Comparison of ENCODE assay signal across 8 cellular contexts in genomic region chr5:151051066-151051930, GRCh38. TPM values are rescaled to one million over a fixed set of nuclear protein-coding genes. Genes with fewer than 3 reads are reported as not detected.
DNase-seq lines count a peak whose midpoint lies in the region; ATAC-seq, FAIRE-seq and TF ChIP-seq lines count a peak whose summit lies in the region.

No MANE protein-coding gene starts in this region.

- peaks cover 14% of the 10 kb centered on the region for H3K4me1 Mint-ChIP-seq in activated CD8-positive, alpha-beta memory T cell treated with anti-CD3 and anti-CD28 coated beads, Interleukin-2, amount 10 ng/mL, durations not matched to agents 7 days and 5 days

- H3K27me3 ChIP-seq in endothelial cell of umbilical vein (ENCODE audit: control insufficient read depth in 2 of 2, insufficient read depth in 2 of 2, low read length in 2 of 2): no peaks in the 10 kb centered on the region

- ATAC-seq in A549: peak; percentile 79 to 92
- ATAC-seq in GM18505 (IDR thresholded peaks at IDR 0.05; ENCODE audit: unreplicated experiment): peak; percentile 71
- ATAC-seq in HG03039 (IDR thresholded peaks at IDR 0.05; ENCODE audit: unreplicated experiment): peak; percentile 62
- ATAC-seq in activated CD8-positive, alpha-beta memory T cell treated with anti-CD3 and anti-CD28 coated beads, Interleukin-2, amount 10 ng/mL, durations not matched to agents 7 days and 5 days: peak; percentile 89

- H3K4me1 ChIP-seq in A549 (peaks cover 12% of the 10 kb centered on the region), endothelial cell of umbilical vein (ENCODE audit: control insufficient read depth, extremely low read depth, insufficient read depth, low read length) (no peaks in the 10 kb centered on the region)

- no peaks in the 10 kb centered on the region for H3K9me3 ChIP-seq in A549
- no peaks in the 10 kb centered on the region for H3K9me3 ChIP-seq in endothelial cell of umbilical vein (replicated peaks; ENCODE audit: control insufficient read depth, insufficient read depth, low read length)

- H3K9me3 Mint-ChIP-seq in activated CD8-positive, alpha-beta memory T cell treated with anti-CD3 and anti-CD28 coated beads, Interleukin-2, amount 10 ng/mL, durations not matched to agents 7 days and 5 days (ENCODE audit: low read depth): no peaks in the 10 kb centered on the region

- no peak overlapping the region for H2AFZ ChIP-seq in endothelial cell of umbilical vein (ENCODE audit: low read depth, low read length)

- no peak overlapping the region for H3K4me2 ChIP-seq in A549
- no peak overlapping the region for H3K4me2 ChIP-seq in endothelial cell of umbilical vein (ENCODE audit: insufficient read depth, low read length)

- no peak overlapping the region for H3K4me3 Mint-ChIP-seq in activated CD8-positive, alpha-beta memory T cell treated with anti-CD3 and anti-CD28 coated beads, Interleukin-2, amount 10 ng/mL, durations not matched to agents 7 days and 5 days

- H3K79me2 ChIP-seq in endothelial cell of umbilical vein (ENCODE audit: control insufficient read depth, insufficient read depth, low read length): no peaks in the 10 kb centered on the region

- FAIRE-seq in A549 (lab: Jason Lieb, UNC) (peak; percentile 95), endothelial cell of umbilical vein (lab: Jason Lieb, UNC) (peak; percentile 91)

- H3K27ac ChIP-seq in A549 (peak overlapping the region; percentile 29 to 33; a peak in 3 of 6 replicates), endothelial cell of umbilical vein (ENCODE audit: insufficient read depth, low read depth, low read length) (no peak overlapping the region)

- no peaks in the 10 kb centered on the region for H3K9me1 ChIP-seq in endothelial cell of umbilical vein (replicated peaks; ENCODE audit: control insufficient read depth, extremely low read depth, insufficient read depth, low read length)

- TF ChIP-seq CTCF in A549 (IDR thresholded peaks at IDR 0.05) (peak; percentile 92), endothelial cell of umbilical vein (IDR thresholded peaks at IDR 0.05; ENCODE audit: extremely low read depth in 1 of 2, insufficient read depth in 1 of 2, low read depth in 1 of 2, low read length in 2 of 2) (peak; percentile 86 to 91)

- no peak overlapping the region for H3K4me3 ChIP-seq in A549
- no peak overlapping the region for H3K4me3 ChIP-seq in endothelial cell of umbilical vein (replicated peaks in 1 of 3; ENCODE audit: insufficient read depth in 1 of 3, low read depth in 1 of 3, low read length in 3 of 3)

- intact Hi-C loops in endothelial cell of umbilical vein (cut with micrococcal nuclease): loop anchor here (1.0 to 5.0 kb wide), 5 partner anchors 46 to 188 kb away; partner anchors contain the start of gene ANXA6

- H3K9ac ChIP-seq in endothelial cell of umbilical vein (replicated peaks; ENCODE audit: extremely low read depth, insufficient read depth, low read length): no peak overlapping the region

- H3K36me3 Mint-ChIP-seq in activated CD8-positive, alpha-beta memory T cell treated with anti-CD3 and anti-CD28 coated beads, Interleukin-2, amount 10 ng/mL, durations not matched to agents 7 days and 5 days: peaks cover 21% of the 10 kb centered on the region

- no peaks in the 10 kb centered on the region for H4K20me1 ChIP-seq in endothelial cell of umbilical vein (replicated peaks; ENCODE audit: control insufficient read depth, extremely low read depth, insufficient read depth, low read length)

- TF ChIP-seq EP300 in A549 (IDR thresholded peaks at IDR 0.05): no peak

- 41% methylated on average over 6 of the region's 6 CpGs for WGBS in A549 (ENCODE audit: missing lambda C conversion rate)

- no peaks in the 10 kb centered on the region for H3K27me3 Mint-ChIP-seq in activated CD8-positive, alpha-beta memory T cell treated with anti-CD3 and anti-CD28 coated beads, Interleukin-2, amount 10 ng/mL, durations not matched to agents 7 days and 5 days

- peak; percentile 93 to 97 for TF ChIP-seq RAD21 in A549 (conservative IDR thresholded peaks at IDR 0.05 in 1 of 2, IDR thresholded peaks at IDR 0.05 in 1 of 2)

- dilution Hi-C loops in endothelial cell of umbilical vein (cut with MboI; ENCODE audit: extremely low pct_ligation_motif_present, low sequenced_read_pairs): no loop called here

- TF ChIP-seq POLR2A in A549 (IDR thresholded peaks at IDR 0.05; ENCODE audit: low read length) (no peak), GM18505 (IDR thresholded peaks at IDR 0.05; ENCODE audit: borderline replicate concordance, extremely low read depth, insufficient read depth, insufficient read length) (no peak), endothelial cell of umbilical vein (IDR thresholded peaks at IDR 0.05; ENCODE audit: low read depth, low read length) (no peak)

- CTCF ChIA-PET in A549 (lab: Yijun Ruan, JAX) (interaction anchor here (0.6 to 13.9 kb wide), 35 partner anchors 15 to 699 kb away, joined by 3 to 704 read pairs (median 6); partner anchors contain the start of genes ANXA6 and TNIP1), endothelial cell of umbilical vein (lab: Charles Lee) (interaction anchor here (0.6 to 9.9 kb wide), 42 partner anchors 10 to 601 kb away, joined by 3 to 679 read pairs (median 6); partner anchors contain the start of genes ANXA6, CCDC69, GM2A and GPX3)
- CTCF ChIA-PET in activated CD8-positive, alpha-beta memory T cell treated with anti-CD3 and anti-CD28 coated beads, Interleukin-2, amount 10 ng/mL, durations not matched to agents 7 days and 5 days (lab: Charles Lee): interaction anchor here (0.6 to 7.3 kb wide), 37 partner anchors 10 to 650 kb away, joined by 3 to 182 read pairs (median 5); partner anchors contain the start of genes ANXA6, GM2A and TNIP1

- no TSS peak for BruUV-seq in endothelial cell of umbilical vein (replicated peaks; lab: Mats Ljungman, UMichigan)

- H3K27ac Mint-ChIP-seq in activated CD8-positive, alpha-beta memory T cell treated with anti-CD3 and anti-CD28 coated beads, Interleukin-2, amount 10 ng/mL, durations not matched to agents 7 days and 5 days: peak overlapping the region; percentile 9

- peaks cover 8 to 54% of the 10 kb centered on the region in 2 experiments for H3K36me3 ChIP-seq in endothelial cell of umbilical vein (ENCODE audit: control insufficient read depth in 2 of 2, extremely low read depth in 1 of 2, insufficient read depth in 2 of 2, low read length in 2 of 2)

- peak; percentile 83 to 85 for DNase-seq in A549 (ENCODE audit: low read depth in 1 of 2, low spot score in 1 of 2)
- peak; percentile 72 to 88 for DNase-seq in NOMO-1 (lab: John Stamatoyannopoulos, UW; ENCODE audit: unreplicated experiment in 2 of 2)
- peak; percentile 85 for DNase-seq in activated CD8-positive, alpha-beta memory T cell treated with anti-CD3 and anti-CD28 coated beads, Interleukin-2, amount 10 ng/mL, durations not matched to agents 7 days and 5 days
- DNase-seq in endothelial cell of umbilical vein (ENCODE audit: low read depth, low spot score): peak; percentile 81
- peak; percentile 86 for DNase-seq in mucosa of gallbladder (ENCODE audit: low spot score)
- peak; percentile 60 for DNase-seq in stimulated activated CD8-positive, alpha-beta memory T cell treated with anti-CD3 and anti-CD28 coated beads, Interleukin-7, amount 100 ng/mL, for 24 hours (ENCODE audit: low read depth)

- POLR2A ChIA-PET in A549 (lab: Yijun Ruan, JAX): interaction anchor here (1.0 to 1.5 kb wide), 3 partner anchors 30 to 64 kb away, joined by 3 to 8 read pairs (median 6); partner anchors contain the start of gene TNIP1
- POLR2A ChIA-PET in endothelial cell of umbilical vein (lab: Charles Lee): interaction anchor here (0.6 to 1.0 kb wide), 2 partner anchors 50 to 64 kb away, joined by 3 to 5 read pairs; no protein-coding TSS in a partner anchor

TF ChIP-seq in A549, 52 proteins besides CTCF, POLR2A, EP300 and RAD21 (continues in another document):
- TF ChIP-seq CHD4 (IDR thresholded peaks at IDR 0.05; ENCODE audit: borderline replicate concordance): no peak

RNA-seq across cellular contexts. Expression of gene TNIP1, which starts 29.5 kb away (rescaled TPM):
- 43.4 and 48.4 TPM in 2 replicates for polyA plus RNA-seq in A549 (2011; rRNA removed)
- 52.4 and 56.8 TPM in 2 replicates for polyA plus RNA-seq in A549 (2012; cell fraction: cytosol; rRNA removed)
- polyA plus RNA-seq in A549 (2012; cell fraction: nucleus; rRNA removed): 55.4 and 64.7 TPM in 2 replicates
- polyA plus RNA-seq in A549 (2017; fragmentation: RNase III; extraction: RNeasy Plus Mini Kit Qiagen cat#74134 plus additional on column Dnase treatment): 53.4 to 68.2 TPM (median 55.8 TPM) in 3 replicates
- polyA minus RNA-seq in A549 (2011; rRNA and poly(A)+ RNA removed): 77.5 and 77.6 TPM in 2 replicates
- 100 to 1,000 TPM; 136 to 201 TPM for total RNA-seq in activated CD8-positive, alpha-beta memory T cell treated with anti-CD3 and anti-CD28 coated beads, Interleukin-2, amount 10 ng/mL, durations not matched to agents 7 days and 5 days
- total RNA-seq in endothelial cell of umbilical vein: 87.0 and 96.8 TPM in 2 replicates
- polyA plus RNA-seq in endothelial cell of umbilical vein: 37.2 and 43.0 TPM in 2 replicates
- polyA plus RNA-seq in endothelial cell of umbilical vein (2011; cell fraction: cytosol; rRNA removed): 56.0 and 62.7 TPM in 2 replicates
- polyA plus RNA-seq in endothelial cell of umbilical vein (2011; cell fraction: nucleus; rRNA removed): 48.3 and 53.2 TPM in 2 replicates
- polyA plus RNA-seq in endothelial cell of umbilical vein (2012): 50.7 and 56.8 TPM in 2 replicates
- 57.8 and 80.8 TPM in 2 replicates for polyA minus RNA-seq in endothelial cell of umbilical vein
- 42.1 TPM for polyA minus RNA-seq in endothelial cell of umbilical vein (2011; cell fraction: cytosol; rRNA and poly(A)+ RNA removed)
- 52.3 and 55.6 TPM in 2 replicates for polyA minus RNA-seq in endothelial cell of umbilical vein (2011; cell fraction: nucleus; rRNA and poly(A)+ RNA removed)
- total RNA-seq in mucosa of gallbladder: 124 TPM

RNA-seq across cellular contexts. Expression of gene GPX3, which starts 30.9 kb away (rescaled TPM):
- polyA plus RNA-seq in A549 (2011; rRNA removed): 26.4 and 34.8 TPM in 2 replicates
- polyA plus RNA-seq in A549 (2012; cell fraction: cytosol; rRNA removed): 22.2 and 24.6 TPM in 2 replicates
- 9.0 and 10.4 TPM in 2 replicates for polyA plus RNA-seq in A549 (2012; cell fraction: nucleus; rRNA removed)
- 13.6 to 16.8 TPM (median 16.2 TPM) in 3 replicates for polyA plus RNA-seq in A549 (2017; fragmentation: RNase III; extraction: RNeasy Plus Mini Kit Qiagen cat#74134 plus additional on column Dnase treatment)
- 29.1 and 40.9 TPM in 2 replicates for polyA minus RNA-seq in A549 (2011; rRNA and poly(A)+ RNA removed)
- total RNA-seq in activated CD8-positive, alpha-beta memory T cell treated with anti-CD3 and anti-CD28 coated beads, Interleukin-2, amount 10 ng/mL, durations not matched to agents 7 days and 5 days: not detected
- 3.5 and 5.1 TPM in 2 replicates for total RNA-seq in endothelial cell of umbilical vein
- polyA plus RNA-seq in endothelial cell of umbilical vein: 17.1 and 17.7 TPM in 2 replicates
- 10.6 and 11.1 TPM in 2 replicates for polyA plus RNA-seq in endothelial cell of umbilical vein (2011; cell fraction: cytosol; rRNA removed)
- 3.2 TPM in 2 replicates for polyA plus RNA-seq in endothelial cell of umbilical vein (2011; cell fraction: nucleus; rRNA removed)
- 3.9 and 4.2 TPM in 2 replicates for polyA plus RNA-seq in endothelial cell of umbilical vein (2012)
- polyA minus RNA-seq in endothelial cell of umbilical vein: 17.1 and 22.3 TPM in 2 replicates
- not detected for polyA minus RNA-seq in endothelial cell of umbilical vein (2011; cell fraction: cytosol; rRNA and poly(A)+ RNA removed)
- 1.4 and 1.7 TPM in 2 replicates for polyA minus RNA-seq in endothelial cell of umbilical vein (2011; cell fraction: nucleus; rRNA and poly(A)+ RNA removed)
- total RNA-seq in mucosa of gallbladder: 131 TPM

Comparison
In these comparisons a context has a peak if more than half of its experiments do, and no peak if none do; other contexts are left out.
1. RNA of gene GPX3, which starts 30.9 kb away (total RNA-seq): 131 TPM in mucosa of gallbladder (single experiment); 3.5 to 5.1 TPM in endothelial cell of umbilical vein and not detected in activated CD8-positive, alpha-beta memory T cell treated with anti-CD3 and anti-CD28 coated beads, Interleukin-2, amount 10 ng/mL, durations not matched to agents 7 days and 5 days; every median in the first group is over 10 times any median in the second.
2. Peak in every context shown above with its lines, with median percentiles within 50 percentile points of each other: ATAC-seq and DNase-seq.